In the genomic region with DNA sequence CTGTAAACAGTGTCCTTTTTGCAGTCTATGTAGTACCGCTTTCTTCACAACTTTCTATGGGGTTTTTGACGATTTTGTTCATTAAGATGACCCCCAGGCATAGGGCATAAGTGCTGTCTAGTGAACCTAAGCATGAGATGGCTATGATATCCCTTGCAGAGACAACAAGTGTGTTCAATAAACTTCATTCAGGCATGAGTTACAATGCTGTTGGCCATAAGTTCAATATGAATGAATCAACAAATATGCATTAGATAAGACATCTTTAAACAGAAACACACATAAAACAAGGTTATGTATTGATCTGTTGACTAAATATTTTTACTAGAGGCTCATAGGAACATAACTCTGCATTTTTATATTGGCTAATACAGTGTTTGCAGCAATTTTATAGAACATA, we compare ENCODE assay signal across 32 cellular contexts.
"Had no signal": no experiment of that assay in that cellular context is flagged by ENCODE, and none has a peak within 500 bp of the region (broad histone marks: within the 10 kb centered on the region; RNA-seq: fewer than 3 reads in every experiment).

No MANE protein-coding gene starts in this region.

- DNase-seq: activated B cell treated with CpG ODN at 0.5 μM for 24 hours; activated CD4-positive, alpha-beta memory T cell treated with anti-CD3 and anti-CD28 coated beads for 36 hours; activated CD4-positive, alpha-beta T cell treated with anti-CD3 and anti-CD28 coated beads for 4 hours; activated CD4-positive, alpha-beta T cell treated with anti-CD3 and anti-CD28 coated beads, Interleukin-2, amount 10 ng/mL, durations not matched to agents 24 days and 14 days; activated CD4-positive, alpha-beta T cell treated with anti-CD3 and anti-CD28 coated beads, Interleukin-2, amount 50 U/mL, for 1 hour; activated CD4-positive, alpha-beta T cell treated with anti-CD3 and anti-CD28 coated beads, Interleukin-2, amount 50 U/mL, for 4 hours; activated CD4-positive, CD25-positive, alpha-beta regulatory T cell treated with anti-CD3 and anti-CD28 coated beads, Interleukin-2, amount 50 U/mL, for 72 hours; activated CD8-positive, alpha-beta memory T cell treated with anti-CD3 and anti-CD28 coated beads, Interleukin-2, amount 50 U/mL, for 4 hours; activated CD8-positive, alpha-beta T cell treated with anti-CD3 and anti-CD28 coated beads for 36 hours; activated effector memory CD4-positive, alpha-beta T cell treated with anti-CD3 and anti-CD28 coated beads, Interleukin-2, amount 50 U/mL, for 16 hours; activated gamma-delta T cell treated with Interleukin-2 at 50 U/mL for 16 hours; activated naive CD4-positive, alpha-beta T cell; activated naive CD4-positive, alpha-beta T cell treated with anti-CD3 and anti-CD28 coated beads for 36 hours; activated naive CD4-positive, alpha-beta T cell treated with anti-CD3 and anti-CD28 coated beads, Interleukin-2, amount 50 U/mL, for 16 hours; activated naive CD8-positive, alpha-beta T cell treated with anti-CD3 and anti-CD28 coated beads for 36 hours; activated T-cell treated with anti-CD3 and anti-CD28 coated beads for 4 hours; activated T-cell treated with anti-CD3 and anti-CD28 coated beads, Interleukin-2, amount 50 U/mL, for 1 hour; activated T-cell treated with anti-CD3 and anti-CD28 coated beads, Interleukin-2, amount 50 U/mL, for 4 hours; activated T-cell treated with anti-CD3 and anti-CD28 coated beads, Interleukin-2, amount 50 U/mL, for 72 hours; adrenal gland; amniotic stem cell; caudate nucleus; cerebellar nuclear complex; T-helper 1 cell; T-helper 2 cell; T-helper 9 cell had no signal

- H3K27me3 ChIP-seq: adrenal gland, ascending aorta, cardiac muscle cell had no signal

- FAIRE-seq: bronchial epithelial cell, TTC549 had no signal

- ATAC-seq: activated CD8-positive, alpha-beta T cell treated with anti-CD3 and anti-CD28 coated beads for 36 hours; activated naive CD4-positive, alpha-beta T cell treated with anti-CD3 and anti-CD28 coated beads, Interleukin-2, amount 50 U/mL, for 72 hours; activated T-cell treated with anti-CD3 and anti-CD28 coated beads, Interleukin-2, amount 50 U/mL, for 4 hours; activated T-cell treated with anti-CD3 and anti-CD28 coated beads, Interleukin-2, amount 50 U/mL, for 72 hours; activated T-helper 17 cell treated with anti-CD3 and anti-CD28 coated beads, Interleukin-2, amount 50 U/mL, for 72 hours had no signal

- H3K4me3 ChIP-seq: adrenal gland, ascending aorta, cardiac muscle cell had no signal

- H3K27ac ChIP-seq: adrenal gland, ascending aorta, cardiac muscle cell had no signal

- H3K36me3 ChIP-seq: adrenal gland, ascending aorta, cardiac muscle cell had no signal

- H3K4me1 ChIP-seq: adrenal gland, ascending aorta had no signal

- H3K9me3 ChIP-seq: adrenal gland, ascending aorta had no signal
